ENCODE assay signal across 8 cellular contexts in the genomic region with DNA sequence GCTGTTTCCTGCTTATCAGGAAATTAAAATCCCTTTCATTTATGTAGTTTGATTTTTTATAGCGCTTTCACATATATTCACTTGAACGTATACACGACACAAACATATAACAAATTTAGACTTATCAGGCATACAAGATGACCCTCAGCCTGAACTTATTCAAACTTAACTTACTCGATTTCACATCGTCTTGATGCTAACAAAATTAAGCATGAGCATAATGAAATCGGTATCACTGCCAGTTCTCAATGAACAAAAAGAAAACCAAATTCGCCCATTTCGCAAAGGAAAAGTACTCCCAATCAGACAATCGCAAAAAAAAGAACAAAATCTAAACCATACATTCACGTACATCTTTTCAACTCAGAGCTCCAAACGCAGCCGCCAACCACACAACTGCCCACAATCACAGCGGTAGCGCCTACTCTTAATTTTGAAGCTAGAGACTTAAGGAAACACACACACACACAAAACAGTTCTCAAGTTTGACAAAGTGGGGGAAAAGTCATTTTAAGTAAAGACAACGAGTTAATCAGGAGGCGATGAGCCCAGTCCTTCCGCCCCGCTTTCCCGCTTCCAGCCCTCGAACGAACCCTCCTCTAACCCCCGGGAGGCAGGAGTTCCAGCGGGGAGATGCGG. TPM values are rescaled to one million over a fixed set of nuclear protein-coding genes. Genes with fewer than 3 reads are reported as not detected.
DNase-seq lines count a peak whose midpoint lies in the region; ATAC-seq and TF ChIP-seq lines count a peak whose summit lies in the region.

No MANE protein-coding gene starts in this region.

- H3K4me1 ChIP-seq in RWPE2 (ENCODE audit: insufficient read depth, poor library complexity, severe bottlenecking), result peaks cover 13% of the 10 kb centered on the region

- H3K27me3 ChIP-seq in RWPE2 (ENCODE audit: insufficient read depth, poor library complexity, severe bottlenecking), result no peaks in the 10 kb centered on the region

- H3K9me3 ChIP-seq in RWPE2 (ENCODE audit: severe bottlenecking), result no peaks in the 10 kb centered on the region

- ATAC-seq in RWPE2 (ENCODE audit: low read depth) (peak; percentile 6; the same call in 1 of the 3 replicates), GM18867 (IDR thresholded peaks at IDR 0.05; ENCODE audit: unreplicated experiment) (no peak)

- H3K4me3 Mint-ChIP-seq in osteocyte (ENCODE audit: unreplicated experiment), result peak overlapping the region; percentile 96

- H3K27me3 Mint-ChIP-seq in osteocyte (ENCODE audit: unreplicated experiment), result no peaks in the 10 kb centered on the region

- no peaks in the 10 kb centered on the region for H3K36me3 Mint-ChIP-seq in osteocyte (ENCODE audit: unreplicated experiment)

- H3K36me3 ChIP-seq in RWPE2 (ENCODE audit: low read depth), result no peaks in the 10 kb centered on the region

- H3K4me1 Mint-ChIP-seq in osteocyte (ENCODE audit: unreplicated experiment), result peaks cover 32% of the 10 kb centered on the region

- H3K27ac Mint-ChIP-seq in osteocyte (ENCODE audit: unreplicated experiment), result peak overlapping the region; percentile 91

- peak overlapping the region; percentile 61 for H3K27ac ChIP-seq in RWPE2 (ENCODE audit: poor library complexity, severe bottlenecking)
- H3K27ac ChIP-seq in epithelial cell of prostate, result peak overlapping the region; percentile 79

- no peaks in the 10 kb centered on the region for H3K9me3 Mint-ChIP-seq in osteocyte (ENCODE audit: unreplicated experiment)

- DNase-seq in NCI-H2227 (lab: John Stamatoyannopoulos, UW; ENCODE audit: unreplicated experiment) (peak; percentile 62), NCI-H2227 treated with DMSO at 0.1 percent for 48 hours (lab: John Stamatoyannopoulos, UW) (no peak), RWPE2 (ENCODE audit: low spot score) (no peak), epithelial cell of prostate (ENCODE audit: low read depth, low spot score) (no peak), osteocyte (ENCODE audit: extremely low spot score, unreplicated experiment) (no peak), NK-92 (lab: John Stamatoyannopoulos, UW; ENCODE audit: unreplicated experiment) (no peak), cerebellum (ENCODE audit: low spot score) (no peak)

- no peak for TF ChIP-seq CTCF in RWPE2 (IDR thresholded peaks at IDR 0.05; ENCODE audit: poor library complexity, severe bottlenecking)
- TF ChIP-seq CTCF in osteocyte (IDR thresholded peaks at IDR 0.05), result no peak

- H3K4me3 ChIP-seq in RWPE2 (ENCODE audit: severe bottlenecking), result peak overlapping the region; percentile 89

RNA-seq across cellular contexts. Expression of gene GJC1, which starts 1.0 kb away (rescaled TPM):
- total RNA-seq in osteocyte (40.6 and 43.0 TPM in 2 replicates), cerebellum (32.5 TPM)

RNA-seq across cellular contexts. Expression of gene HIGD1B, which starts 18.6 kb away (rescaled TPM):
- total RNA-seq in osteocyte (not detected in 2 replicates), cerebellum (1.5 TPM)
